10 cellular contexts compared by ENCODE assay signal in the genomic region with DNA sequence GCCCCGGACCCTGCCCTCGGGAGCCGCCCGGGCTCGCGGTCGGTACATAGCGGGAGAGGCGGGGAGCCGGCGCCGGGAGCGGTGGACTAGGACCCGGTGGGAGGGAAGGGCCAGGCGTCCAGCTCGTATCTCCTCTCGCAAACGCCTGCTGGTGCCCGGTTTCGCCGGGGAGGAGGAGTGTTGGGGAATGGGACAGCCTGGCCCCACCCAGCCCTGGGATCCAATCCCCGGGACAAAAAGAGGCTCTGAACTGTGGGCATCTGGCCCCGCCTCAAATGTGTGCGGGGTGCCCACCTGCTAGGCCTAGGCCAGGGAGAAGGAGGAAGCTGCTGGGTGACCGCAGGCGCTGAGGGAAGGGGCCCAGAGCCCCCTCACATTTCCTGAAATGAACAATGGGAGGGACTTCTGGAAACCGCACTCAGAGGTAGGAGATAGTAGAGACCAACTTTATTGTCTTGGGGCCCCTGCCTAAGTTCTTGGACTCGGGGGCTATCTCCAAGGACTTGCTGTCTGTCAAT. TPM values are rescaled to one million over a fixed set of nuclear protein-coding genes. Genes with fewer than 3 reads are reported as not detected.
A peak's percentile ranks its signal among the peaks of the same experiment; 100 is the strongest.
DNase-seq lines count a peak whose midpoint lies in the region; ATAC-seq and TF ChIP-seq lines count a peak whose summit lies in the region.
"Had no signal": no experiment of that assay in that cellular context is flagged by ENCODE, and none has a peak within 500 bp of the region (broad histone marks: within the 10 kb centered on the region; RNA-seq: fewer than 3 reads in every experiment).

A gene with protein sequence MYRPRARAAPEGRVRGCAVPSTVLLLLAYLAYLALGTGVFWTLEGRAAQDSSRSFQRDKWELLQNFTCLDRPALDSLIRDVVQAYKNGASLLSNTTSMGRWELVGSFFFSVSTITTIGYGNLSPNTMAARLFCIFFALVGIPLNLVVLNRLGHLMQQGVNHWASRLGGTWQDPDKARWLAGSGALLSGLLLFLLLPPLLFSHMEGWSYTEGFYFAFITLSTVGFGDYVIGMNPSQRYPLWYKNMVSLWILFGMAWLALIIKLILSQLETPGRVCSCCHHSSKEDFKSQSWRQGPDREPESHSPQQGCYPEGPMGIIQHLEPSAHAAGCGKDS (minus strand): TSS at position 147 of the 518 bp plus-strand sequence. CDS start 99 bp downstream, at position 48.

- WGBS in esophagus muscularis mucosa, result 40% methylated on average over 12 of the region's 28 CpGs

- H3K4me1 ChIP-seq in Caco-2 (no peaks in the 10 kb centered on the region), HUES6 (ENCODE audit: control insufficient read depth, insufficient read depth, low read length) (0 out of 2 replicates have a peak, but pooled peaks cover 2% of the 10 kb centered on the region), esophagus muscularis mucosa (peaks cover 11 to 21% (median 18%) of the 10 kb centered on the region in 4 donors), parathyroid adenoma (no peaks in the 10 kb centered on the region)

- H3K36me3 ChIP-seq in Caco-2 (ENCODE audit: control insufficient read depth, insufficient read depth, low read length), result no peaks in the 10 kb centered on the region
- H3K36me3 ChIP-seq in HUES6 (ENCODE audit: control insufficient read depth, insufficient read depth, low read length), result no peaks in the 10 kb centered on the region
- no peaks in the 10 kb centered on the region for H3K36me3 ChIP-seq in esophagus muscularis mucosa
- H3K36me3 ChIP-seq in parathyroid adenoma (ENCODE audit: control insufficient read depth, insufficient read depth, low read length), result no peaks in the 10 kb centered on the region

- CTCF ChIA-PET in Caco-2 (lab: Charles Lee) (interaction anchor here (1.1 kb wide), 1 partner anchor 21 kb away, joined by 3 read pairs; no protein-coding TSS in a partner anchor), HEK293T (lab: Yijun Ruan, JAX) (interaction anchor here (0.9 kb wide), 1 partner anchor 317 kb away, joined by 3 read pairs; no protein-coding TSS in a partner anchor)

- H3K27me3 ChIP-seq in Caco-2 (replicated peaks; ENCODE audit: control insufficient read depth, insufficient read depth, low read length) (peaks cover 7% of the 10 kb centered on the region), HUES6 (ENCODE audit: control insufficient read depth, insufficient read depth, low read length) (peaks cover 81% of the 10 kb centered on the region), esophagus muscularis mucosa (peaks cover 0 to 67% (median 21%) of the 10 kb centered on the region in 4 donors), parathyroid adenoma (ENCODE audit: control insufficient read depth, insufficient read depth, low read length) (peaks cover 14% of the 10 kb centered on the region)

- peak within 1 kb of the TSS; percentile 58 for H2AFZ ChIP-seq in parathyroid adenoma

- TF ChIP-seq EP300 in esophagus muscularis mucosa (IDR thresholded peaks at IDR 0.05), result no peak

- H3K27me3 Mint-ChIP-seq in Caco-2 (ENCODE audit: insufficient read depth, unreplicated experiment), result peaks cover 19% of the 10 kb centered on the region

- no peaks in the 10 kb centered on the region for H3K4me1 Mint-ChIP-seq in Caco-2 (ENCODE audit: low read depth, unreplicated experiment)

- H3K9me3 Mint-ChIP-seq in Caco-2 (ENCODE audit: unreplicated experiment), result no peaks in the 10 kb centered on the region
- H3K9me3 Mint-ChIP-seq: IgD-negative memory B cell had no signal

- H3K9ac ChIP-seq in HUES6 (ENCODE audit: low read length) (peak within 1 kb of the TSS; percentile 38), parathyroid adenoma (no peak within 1 kb of the TSS)

- H3K36me3 Mint-ChIP-seq in Caco-2 (ENCODE audit: insufficient read depth, unreplicated experiment), result peaks cover 8% of the 10 kb centered on the region
- H3K36me3 Mint-ChIP-seq: IgD-negative memory B cell had no signal

- no TSS peak for BruUV-seq in Caco-2 (replicated peaks; lab: Mats Ljungman, UMichigan)

- no peak for TF ChIP-seq CTCF in Caco-2 (IDR thresholded peaks at IDR 0.05; ENCODE audit: insufficient read depth in 1 of 2, low read depth in 1 of 2, low read length in 1 of 2, severe bottlenecking in 1 of 2, unreplicated experiment in 1 of 2)
- TF ChIP-seq CTCF in esophagus muscularis mucosa (IDR thresholded peaks at IDR 0.05), result no peak
- TF ChIP-seq CTCF in parathyroid adenoma (IDR thresholded peaks at IDR 0.05), result no peak

- H3K4me2 ChIP-seq in parathyroid adenoma (ENCODE audit: low read length), result peak within 1 kb of the TSS; percentile 51

- H3K27ac ChIP-seq in HUES6 (ENCODE audit: low read depth, low read length), result no peak within 1 kb of the TSS
- no peak within 1 kb of the TSS for H3K27ac ChIP-seq in esophagus muscularis mucosa (replicated peaks in 1 of 4)
- no peak within 1 kb of the TSS for H3K27ac ChIP-seq in parathyroid adenoma

- ATAC-seq in GM19035 (IDR thresholded peaks at IDR 0.05; ENCODE audit: unreplicated experiment), result no peak

- peak within 1 kb of the TSS; percentile 63 for H3K4me3 Mint-ChIP-seq in Caco-2 (ENCODE audit: unreplicated experiment)

- H3K9me3 ChIP-seq in Caco-2, result no peaks in the 10 kb centered on the region
- no peaks in the 10 kb centered on the region for H3K9me3 ChIP-seq in HUES6 (ENCODE audit: control insufficient read depth, insufficient read depth, low read depth, low read length)
- H3K9me3 ChIP-seq in esophagus muscularis mucosa, result peaks cover 0 to 4% (median 0%) of the 10 kb centered on the region in 4 donors
- H3K9me3 ChIP-seq in parathyroid adenoma (ENCODE audit: control insufficient read depth, low read length), result no peaks in the 10 kb centered on the region

- no peaks in the 10 kb centered on the region for H3K79me2 ChIP-seq in parathyroid adenoma

- POLR2A ChIA-PET in Caco-2 (lab: Charles Lee) (interaction anchor here (0.5 kb wide), 1 partner anchor 345 kb away, joined by 3 read pairs; no protein-coding TSS in a partner anchor), HEK293T (lab: Yijun Ruan, JAX) (no interaction called here)

- H3K4me3 ChIP-seq in Caco-2 (ENCODE audit: low read depth, low read length) (peak within 1 kb of the TSS; percentile 8), HUES6 (ENCODE audit: low read depth, low read length) (peak within 1 kb of the TSS; percentile 69), esophagus muscularis mucosa (peak within 1 kb of the TSS; percentile 36 to 43 (median 39)), parathyroid adenoma (ENCODE audit: low read depth, low read length) (peak within 1 kb of the TSS; percentile 14)

- no peak for TF ChIP-seq POLR2A in esophagus muscularis mucosa (IDR thresholded peaks at IDR 0.05; ENCODE audit: low read depth)

- DNase-seq in Caco-2 (no peak), esophagus muscularis mucosa (ENCODE audit: extremely low spot score) (no peak), HEK293T (ENCODE audit: extremely low spot score) (no peak), hippocampal formation (lab: John Stamatoyannopoulos, UW) (no peak)
- DNase-seq: NCI-H82, occipital lobe had no signal

- intact Hi-C loops in Caco-2 (cut with micrococcal nuclease; ENCODE audit: unreplicated experiment), result no loop called here
- intact Hi-C loops in esophagus muscularis mucosa (cut with DNase I), result no loop called here

- no peak within 1 kb of the TSS for H3K27ac Mint-ChIP-seq in Caco-2 (ENCODE audit: unreplicated experiment)
- H3K27ac Mint-ChIP-seq: IgD-negative memory B cell had no signal

TF ChIP-seq in HEK293T, 16 proteins besides CTCF, POLR2A, EP300 and RAD21:
- no peak for TF ChIP-seq FOXK2 (IDR thresholded peaks at IDR 0.05)
- TF ChIP-seq HDGF (IDR thresholded peaks at IDR 0.05; ENCODE audit: borderline replicate concordance), result no peak
- TF ChIP-seq, protein P1, sequence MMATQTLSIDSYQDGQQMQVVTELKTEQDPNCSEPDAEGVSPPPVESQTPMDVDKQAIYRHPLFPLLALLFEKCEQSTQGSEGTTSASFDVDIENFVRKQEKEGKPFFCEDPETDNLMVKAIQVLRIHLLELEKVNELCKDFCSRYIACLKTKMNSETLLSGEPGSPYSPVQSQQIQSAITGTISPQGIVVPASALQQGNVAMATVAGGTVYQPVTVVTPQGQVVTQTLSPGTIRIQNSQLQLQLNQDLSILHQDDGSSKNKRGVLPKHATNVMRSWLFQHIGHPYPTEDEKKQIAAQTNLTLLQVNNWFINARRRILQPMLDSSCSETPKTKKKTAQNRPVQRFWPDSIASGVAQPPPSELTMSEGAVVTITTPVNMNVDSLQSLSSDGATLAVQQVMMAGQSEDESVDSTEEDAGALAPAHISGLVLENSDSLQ (IDR thresholded peaks at IDR 0.05), result no peak
- TF ChIP-seq ARNT (IDR thresholded peaks at IDR 0.05), result no peak
- TF ChIP-seq BHLHE40 (IDR thresholded peaks at IDR 0.05; ENCODE audit: borderline replicate concordance), result no peak
- no peak for TF ChIP-seq L3MBTL2 (conservative IDR thresholded peaks at IDR 0.05)
- no peak for TF ChIP-seq SP1 (IDR thresholded peaks at IDR 0.05)
- no peak for TF ChIP-seq FOXA1 (IDR thresholded peaks at IDR 0.05)

RNA-seq across cellular contexts. Expression of the gene that starts here (rescaled TPM):
- not detected in 2 replicates for total RNA-seq in Caco-2 (2022)
- total RNA-seq in esophagus muscularis mucosa, result under 1 TPM in 1 of 4 donors, not detected in 3; 0.17 TPM
- total RNA-seq: occipital lobe had no signal

Comparison
In these comparisons a context has a peak if more than half of its experiments do, and no peak if none do; other contexts are left out.
1. H3K4me3 ChIP-seq: peak in every context shown above with its lines; median percentile 69 in HUES6; 39 in esophagus muscularis mucosa; 14 in parathyroid adenoma; 8 in Caco-2.